ENCODE assay signal across 24 cellular contexts in genomic region chr7:106143711-106144347, GRCh38. TPM values are rescaled to one million over a fixed set of nuclear protein-coding genes. Genes with fewer than 3 reads are reported as not detected.
DNase-seq lines count a peak whose midpoint lies in the region; ATAC-seq and TF ChIP-seq lines count a peak whose summit lies in the region.
"Had no signal": no experiment of that assay in that cellular context is flagged by ENCODE, and none has a peak within 500 bp of the region (broad histone marks: within the 10 kb centered on the region; RNA-seq: fewer than 3 reads in every experiment).

No MANE protein-coding gene starts in this region.

- peak; percentile 24; the same call in 1 of the 2 replicates for ATAC-seq in IMR-90 (ENCODE audit: low read depth)
- no peak for ATAC-seq in omental fat pad (ENCODE audit: low FRiP score)
- ATAC-seq: left lung, mucosa of descending colon, right cardiac atrium, upper lobe of right lung had no signal

- H4K5ac ChIP-seq in IMR-90 (ENCODE audit: low read depth, low read length), result no peak overlapping the region

- H2BK20ac ChIP-seq in IMR-90 (ENCODE audit: low read depth, low read length), result no peak overlapping the region

- no peak overlapping the region for H4K12ac ChIP-seq in trophoblast cell (ENCODE audit: low read depth, low read length)

- H3K23ac ChIP-seq in IMR-90 (ENCODE audit: low read depth, low read length) (no peak overlapping the region; the same call in 1 of the 2 replicates), trophoblast cell (ENCODE audit: low read length) (no peak overlapping the region)

- POLR2A ChIA-PET in activated CD4-positive, alpha-beta memory T cell treated with anti-CD3 and anti-CD28 coated beads for 36 hours (lab: Charles Lee), result no interaction called here
- POLR2A ChIA-PET in activated CD4-positive, alpha-beta memory T cell treated with anti-CD3 and anti-CD28 coated beads, Interleukin-2, amount 10 ng/mL, durations not matched to agents 7 days and 5 days (lab: Charles Lee), result interaction anchor here (1.1 to 1.8 kb wide), 2 partner anchors 11 to 72 kb away, joined by 4 read pairs; no protein-coding TSS in a partner anchor
- POLR2A ChIA-PET in IMR-90 (lab: Charles Lee; ENCODE audit: unreplicated experiment), result interaction anchor here (0.7 kb wide), 1 partner anchor 32 kb away, joined by 6 read pairs; the partner anchor contains the start of gene SYPL1

- H4K20me1 ChIP-seq in IMR-90 (ENCODE audit: insufficient read depth, low read length), result no peaks in the 10 kb centered on the region

- no peaks in the 10 kb centered on the region for H3K79me1 ChIP-seq in IMR-90 (ENCODE audit: low read depth in 1 of 2, low read length in 2 of 2)
- no peaks in the 10 kb centered on the region for H3K79me1 ChIP-seq in trophoblast cell (ENCODE audit: low read length)

- H2AK5ac ChIP-seq in IMR-90 (ENCODE audit: low read depth, low read length) (no peak overlapping the region), trophoblast cell (ENCODE audit: low read length) (no peak overlapping the region)

- H2AFZ ChIP-seq in IMR-90 (replicated peaks; ENCODE audit: low read length, poor library complexity) (no peak overlapping the region), trophoblast cell (ENCODE audit: insufficient read depth, low read length, poor library complexity) (no peak overlapping the region)
- H2AFZ ChIP-seq: PC-9 had no signal

- no peaks in the 10 kb centered on the region for H3K79me2 ChIP-seq in trophoblast cell (ENCODE audit: control insufficient read depth, insufficient read depth, low read length, poor library complexity)

- no peak for TF ChIP-seq POLR2A in IMR-90 (IDR thresholded peaks at IDR 0.05; ENCODE audit: low read depth, low read length)

- no peaks in the 10 kb centered on the region for H3K9me3 Mint-ChIP-seq in activated CD4-positive, alpha-beta memory T cell treated with anti-CD3 and anti-CD28 coated beads for 36 hours
- H3K9me3 Mint-ChIP-seq in activated CD4-positive, alpha-beta memory T cell treated with anti-CD3 and anti-CD28 coated beads, Interleukin-2, amount 10 ng/mL, durations not matched to agents 7 days and 5 days, result no peaks in the 10 kb centered on the region
- H3K9me3 Mint-ChIP-seq: CD4-positive, CD25-positive, alpha-beta regulatory T cell had no signal

- H3K36me3 ChIP-seq in IMR-90 (ENCODE audit: control insufficient read depth, insufficient read depth, low read length), result no peaks in the 10 kb centered on the region
- no peaks in the 10 kb centered on the region for H3K36me3 ChIP-seq in SJCRH30
- no peaks in the 10 kb centered on the region for H3K36me3 ChIP-seq in trophoblast cell (ENCODE audit: control insufficient read depth in 1 of 2, insufficient read depth in 2 of 2, low read length in 2 of 2)
- H3K36me3 ChIP-seq: esophagus squamous epithelium, left lung, upper lobe of right lung had no signal

- H3K27me3 Mint-ChIP-seq in activated CD4-positive, alpha-beta memory T cell treated with anti-CD3 and anti-CD28 coated beads for 36 hours, result no peaks in the 10 kb centered on the region
- H3K27me3 Mint-ChIP-seq in activated CD4-positive, alpha-beta memory T cell treated with anti-CD3 and anti-CD28 coated beads, Interleukin-2, amount 10 ng/mL, durations not matched to agents 7 days and 5 days, result peaks cover 17% of the 10 kb centered on the region

- no peak overlapping the region for H2AK9ac ChIP-seq in IMR-90 (replicated peaks; ENCODE audit: low read depth, low read length, poor library complexity)

- CTCF ChIA-PET in activated CD4-positive, alpha-beta memory T cell treated with anti-CD3 and anti-CD28 coated beads for 36 hours (lab: Charles Lee), result interaction anchor here (1.4 kb wide), 1 partner anchor 10 kb away, joined by 5 read pairs; no protein-coding TSS in a partner anchor
- CTCF ChIA-PET in activated CD4-positive, alpha-beta memory T cell treated with anti-CD3 and anti-CD28 coated beads, Interleukin-2, amount 10 ng/mL, durations not matched to agents 7 days and 5 days (lab: Charles Lee), result interaction anchor here (1.2 kb wide), 1 partner anchor 33 kb away, joined by 4 read pairs; no protein-coding TSS in a partner anchor
- CTCF ChIA-PET in IMR-90 (lab: Yijun Ruan, JAX), result no interaction called here

- 80% methylated on average over 1 of the region's 10 CpGs; no CpG with 5 or more reads in 1 of the 2 experiments for WGBS in IMR-90 (ENCODE audit: extremely low coverage in 2 of 2, insufficient read length in 1 of 2), 2 experiments
- no CpG with 5 or more reads among the region's 10 CpGs for WGBS in trophoblast cell (ENCODE audit: extremely low coverage, insufficient coverage, insufficient read length)

- in situ Hi-C loops in IMR-90 (cut with MboI; ENCODE audit: low sequenced_read_pairs), result loop anchor here (10.0 kb wide), 1 partner anchor 389 kb away; no protein-coding TSS in a partner anchor

- TF ChIP-seq CTCF in IMR-90 (conservative IDR thresholded peaks at IDR 0.05; ENCODE audit: low read depth, low read length) (no peak), retinal pigment epithelial cell (conservative IDR thresholded peaks at IDR 0.05; ENCODE audit: low read depth, low read length) (no peak), omental fat pad (IDR thresholded peaks at IDR 0.05) (no peak)

- H2BK12ac ChIP-seq in trophoblast cell (ENCODE audit: low read length), result no peak overlapping the region

- H4K91ac ChIP-seq in IMR-90 (ENCODE audit: insufficient read depth, low read depth, low read length) (no peak overlapping the region), trophoblast cell (ENCODE audit: low read depth, low read length) (no peak overlapping the region)

- H2BK120ac ChIP-seq in IMR-90 (ENCODE audit: low read depth, low read length) (no peak overlapping the region), trophoblast cell (ENCODE audit: insufficient read depth, low read length, poor library complexity) (no peak overlapping the region)

- H3K14ac ChIP-seq in IMR-90 (replicated peaks; ENCODE audit: low read depth, low read length) (no peak overlapping the region), trophoblast cell (ENCODE audit: low read length) (no peak overlapping the region)

- peaks cover 3% of the 10 kb centered on the region; the same call in 1 of the 2 replicates for H3K4me1 ChIP-seq in IMR-90 (ENCODE audit: control insufficient read depth, insufficient read depth, low read length)
- peaks cover 25% of the 10 kb centered on the region for H3K4me1 ChIP-seq in SJCRH30
- H3K4me1 ChIP-seq in trophoblast cell (ENCODE audit: control insufficient read depth in 1 of 2, insufficient read depth in 2 of 2, low read length in 2 of 2), result no peaks in the 10 kb centered on the region

- H3K9me1 ChIP-seq in IMR-90 (ENCODE audit: insufficient read depth, low read length), result peaks cover 3% of the 10 kb centered on the region; the same call in 1 of the 2 replicates

- BruUV-seq in IMR-90 (replicated peaks; lab: Mats Ljungman, UMichigan), result no TSS peak

- intact Hi-C loops in activated CD4-positive, alpha-beta memory T cell treated with anti-CD3 and anti-CD28 coated beads for 36 hours (cut with micrococcal nuclease), result no loop called here
- intact Hi-C loops in IMR-90 (cut with micrococcal nuclease), result no loop called here

- H3K4me3 Mint-ChIP-seq in activated CD4-positive, alpha-beta memory T cell treated with anti-CD3 and anti-CD28 coated beads for 36 hours, result no peak overlapping the region
- H3K4me3 Mint-ChIP-seq in activated CD4-positive, alpha-beta memory T cell treated with anti-CD3 and anti-CD28 coated beads, Interleukin-2, amount 10 ng/mL, durations not matched to agents 7 days and 5 days, result no peak overlapping the region
- H3K4me3 Mint-ChIP-seq: CD4-positive, CD25-positive, alpha-beta regulatory T cell had no signal

- no peak overlapping the region for H3K9ac ChIP-seq in IMR-90 (ENCODE audit: low read depth, low read length)
- no peak overlapping the region for H3K9ac ChIP-seq in trophoblast cell (ENCODE audit: low read length)

- no peaks in the 10 kb centered on the region for H3K36me3 Mint-ChIP-seq in activated CD4-positive, alpha-beta memory T cell treated with anti-CD3 and anti-CD28 coated beads for 36 hours
- no peaks in the 10 kb centered on the region for H3K36me3 Mint-ChIP-seq in activated CD4-positive, alpha-beta memory T cell treated with anti-CD3 and anti-CD28 coated beads, Interleukin-2, amount 10 ng/mL, durations not matched to agents 7 days and 5 days (ENCODE audit: low read depth)
- H3K36me3 Mint-ChIP-seq: CD4-positive, CD25-positive, alpha-beta regulatory T cell had no signal

- no peak overlapping the region for H2BK15ac ChIP-seq in IMR-90 (ENCODE audit: low read depth, low read length)

- H3K27ac Mint-ChIP-seq in activated CD4-positive, alpha-beta memory T cell treated with anti-CD3 and anti-CD28 coated beads for 36 hours, result no peak overlapping the region
- H3K27ac Mint-ChIP-seq in activated CD4-positive, alpha-beta memory T cell treated with anti-CD3 and anti-CD28 coated beads, Interleukin-2, amount 10 ng/mL, durations not matched to agents 7 days and 5 days, result no peak overlapping the region
- H3K27ac Mint-ChIP-seq: CD4-positive, CD25-positive, alpha-beta regulatory T cell had no signal

- H2BK5ac ChIP-seq in IMR-90 (ENCODE audit: low read depth, low read length, poor library complexity, severe bottlenecking) (no peak overlapping the region), trophoblast cell (ENCODE audit: low read depth, low read length, poor library complexity) (no peak overlapping the region)

- H3K27ac ChIP-seq in IMR-90 (ENCODE audit: insufficient read depth, low read length), result no peak overlapping the region
- H3K27ac ChIP-seq in SJCRH30, result no peak overlapping the region
- no peak overlapping the region for H3K27ac ChIP-seq in trophoblast cell (ENCODE audit: low read depth, low read length)
- H3K27ac ChIP-seq: esophagus squamous epithelium, left lung, PC-9, SK-N-MC, upper lobe of right lung had no signal

- no peak overlapping the region for H3K4ac ChIP-seq in IMR-90 (ENCODE audit: low read depth, low read length)
- no peak overlapping the region for H3K4ac ChIP-seq in trophoblast cell (ENCODE audit: low read depth, low read length)

- no peaks in the 10 kb centered on the region for H3K4me1 Mint-ChIP-seq in activated CD4-positive, alpha-beta memory T cell treated with anti-CD3 and anti-CD28 coated beads for 36 hours (ENCODE audit: low read depth)
- H3K4me1 Mint-ChIP-seq in activated CD4-positive, alpha-beta memory T cell treated with anti-CD3 and anti-CD28 coated beads, Interleukin-2, amount 10 ng/mL, durations not matched to agents 7 days and 5 days, result no peaks in the 10 kb centered on the region
- H3K4me1 Mint-ChIP-seq: CD4-positive, CD25-positive, alpha-beta regulatory T cell had no signal

- peak; percentile 14 for DNase-seq in activated CD4-positive, alpha-beta memory T cell treated with anti-CD3 and anti-CD28 coated beads for 36 hours
- no peak for DNase-seq in activated CD4-positive, alpha-beta memory T cell treated with anti-CD3 and anti-CD28 coated beads, Interleukin-2, amount 10 ng/mL, durations not matched to agents 7 days and 5 days
- DNase-seq in IMR-90 (no peak), SJCRH30 (peak; percentile 68 to 70), retinal pigment epithelial cell (ENCODE audit: low read depth) (peak; percentile 87), trophoblast cell (no peak), omental fat pad (ENCODE audit: low spot score) (no peak), HUDEP-2 (lab: John Stamatoyannopoulos, UW; ENCODE audit: unreplicated experiment in 76 of 76) (no peak)
- DNase-seq: ACHN; activated gamma-delta T cell treated with Interleukin-2 at 50 U/mL for 16 hours; anterior cingulate cortex; CD4-positive, CD25-positive, alpha-beta regulatory T cell; central memory CD4-positive, alpha-beta T cell; esophagus squamous epithelium; mucosa of descending colon; NCI-H187 treated with DMSO at 0.1 percent for 48 hours; NCI-H526 treated with DMSO at 0.1 percent for 48 hours; occipital lobe; PC-9; right cardiac atrium; T1000; upper lobe of right lung had no signal

- peaks cover 2% of the 10 kb centered on the region; the same call in 1 of the 2 replicates for H3K9me3 ChIP-seq in IMR-90 (ENCODE audit: control insufficient read depth, insufficient read depth, low read length)
- no peaks in the 10 kb centered on the region for H3K9me3 ChIP-seq in SJCRH30 (replicated peaks)
- no peaks in the 10 kb centered on the region for H3K9me3 ChIP-seq in trophoblast cell (ENCODE audit: insufficient read depth, low read depth, low read length)
- H3K9me3 ChIP-seq: esophagus squamous epithelium, left lung, mucosa of descending colon, upper lobe of right lung had no signal

- H3K4me2 ChIP-seq in IMR-90 (ENCODE audit: low read depth, low read length) (no peak overlapping the region), trophoblast cell (ENCODE audit: low read length) (no peak overlapping the region)
- H3K4me2 ChIP-seq: PC-9 had no signal

- H3K18ac ChIP-seq in IMR-90 (ENCODE audit: low read depth, low read length) (no peak overlapping the region), trophoblast cell (ENCODE audit: low read length) (no peak overlapping the region)

- TF ChIP-seq RAD21 in IMR-90 (IDR thresholded peaks at IDR 0.05; ENCODE audit: low read length), result no peak

- H3K56ac ChIP-seq in IMR-90 (ENCODE audit: extremely low read depth, insufficient read depth, low read length), result no peak overlapping the region

- dilution Hi-C loops in IMR-90 (cut with HindIII; ENCODE audit: low sequenced_read_pairs, unreplicated experiment), result no loop called here

- H3K4me3 ChIP-seq in IMR-90 (ENCODE audit: insufficient read depth, low read depth, low read length) (no peak overlapping the region), SJCRH30 (no peak overlapping the region), retinal pigment epithelial cell (ENCODE audit: low read length) (no peak overlapping the region), trophoblast cell (ENCODE audit: low read depth, low read length) (no peak overlapping the region)
- H3K4me3 ChIP-seq: esophagus squamous epithelium, left lung, mucosa of descending colon, PC-9, SK-N-MC, upper lobe of right lung had no signal

- H3K27me3 ChIP-seq in IMR-90 (ENCODE audit: control insufficient read depth, insufficient read depth, low read length) (peaks cover 12% of the 10 kb centered on the region), SJCRH30 (no peaks in the 10 kb centered on the region), trophoblast cell (ENCODE audit: insufficient read depth, low read length) (no peaks in the 10 kb centered on the region)
- H3K27me3 ChIP-seq: esophagus squamous epithelium, left lung, upper lobe of right lung had no signal

- H4K8ac ChIP-seq in IMR-90 (ENCODE audit: low read depth in 2 of 2, low read length in 2 of 2) (no peak overlapping the region), trophoblast cell (ENCODE audit: low read depth, low read length) (no peak overlapping the region)

RNA-seq across cellular contexts. Expression of gene SYPL1, which starts 31.7 kb away (rescaled TPM):
- total RNA-seq in activated CD4-positive, alpha-beta memory T cell treated with anti-CD3 and anti-CD28 coated beads for 36 hours, result 10 to 100 TPM; 27.4 to 29.1 TPM
- total RNA-seq in activated CD4-positive, alpha-beta memory T cell treated with anti-CD3 and anti-CD28 coated beads, Interleukin-2, amount 10 ng/mL, durations not matched to agents 7 days and 5 days, result 10 to 100 TPM; 37.5 to 38.8 TPM
- total RNA-seq in IMR-90 (2012; rRNA removed), result 19.0 and 35.6 TPM in 2 replicates
- 33.0 and 45.0 TPM in 2 replicates for polyA plus RNA-seq in IMR-90 (2012; rRNA removed)
- 9.6 and 15.2 TPM in 2 replicates for polyA plus RNA-seq in IMR-90 (2012; cell fraction: cytosol; rRNA removed)
- polyA plus RNA-seq in IMR-90 (2012; cell fraction: nucleus; rRNA removed; ENCODE audit: low replicate concordance), result 1.5 and 12.0 TPM in 2 replicates
- total RNA-seq in SJCRH30 (2014; rRNA removed; shearing (Covaris generic)), result 42.8 and 47.5 TPM in 2 replicates
- polyA plus RNA-seq in trophoblast cell (2013), result 41.8 and 42.6 TPM in 2 replicates
- total RNA-seq in omental fat pad, result 100 to 1,000 TPM in 1 of 4 donors, 10 to 100 TPM in 3; 61.5 to 120 (median 70.6) TPM

Comparison
In these comparisons a context has a peak if more than half of its experiments do, and no peak if none do; other contexts are left out.
1. DNase-seq: peak in activated CD4-positive, alpha-beta memory T cell treated with anti-CD3 and anti-CD28 coated beads for 36 hours (single experiment), SJCRH30 (2 of 2) and retinal pigment epithelial cell (single experiment); none in activated CD4-positive, alpha-beta memory T cell treated with anti-CD3 and anti-CD28 coated beads, Interleukin-2, amount 10 ng/mL, durations not matched to agents 7 days and 5 days (single experiment), IMR-90 (single experiment), trophoblast cell (0 of 2), omental fat pad (single experiment) and HUDEP-2 (0 of 76).